1 cellular context compared by ENCODE assay signal in the genomic region with DNA sequence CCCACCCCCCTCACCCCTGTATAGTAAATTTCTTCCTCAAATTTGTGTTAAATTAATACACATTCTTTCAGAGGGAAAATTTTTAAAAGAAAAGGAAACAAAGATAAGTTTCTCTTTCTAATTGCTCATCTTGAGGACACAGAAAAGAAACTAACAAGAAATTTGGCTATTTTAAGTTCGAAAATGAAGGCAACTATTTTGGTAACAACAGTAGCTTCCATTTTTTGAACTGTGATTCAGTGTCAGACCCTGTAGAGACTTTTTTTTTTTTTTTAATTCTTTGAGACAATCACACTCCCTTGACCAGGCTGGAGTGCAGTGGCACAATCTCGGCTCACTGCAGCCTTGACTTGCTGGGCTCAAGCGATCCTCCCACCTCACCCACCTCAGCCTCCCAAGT.
TF ChIP-seq lines count a peak whose summit lies in the region.

No MANE protein-coding gene starts in this region.

TF ChIP-seq in GM23338, 12 proteins besides CTCF, POLR2A, EP300 and RAD21:
- TF ChIP-seq ZNF462 (CRISPR knock-in tag; IDR thresholded peaks at IDR 0.05) (no peak), CREB1 (CRISPR knock-in tag; IDR thresholded peaks at IDR 0.05; ENCODE audit: low read depth) (no peak), REST (IDR thresholded peaks at IDR 0.05; ENCODE audit: unreplicated experiment) (no peak), ZNF114 (CRISPR knock-in tag; IDR thresholded peaks at IDR 0.05) (no peak), STAT1 (IDR thresholded peaks at IDR 0.05; ENCODE audit: unreplicated experiment) (no peak), NANOG (IDR thresholded peaks at IDR 0.05; ENCODE audit: borderline replicate concordance) (no peak), EZH2phosphoT487 (IDR thresholded peaks at IDR 0.05; ENCODE audit: unreplicated experiment) (no peak), JUNB (IDR thresholded peaks at IDR 0.05; ENCODE audit: unreplicated experiment) (no peak), POLR2AphosphoS5 (IDR thresholded peaks at IDR 0.05; ENCODE audit: low read depth) (no peak), ZNF331 (CRISPR knock-in tag; IDR thresholded peaks at IDR 0.05; ENCODE audit: low read depth) (no peak), EZH2 (IDR thresholded peaks at IDR 0.05; ENCODE audit: low read depth, unreplicated experiment) (no peak), ETS1 (IDR thresholded peaks at IDR 0.05) (no peak)
